ENCODE assay signal across 33 cellular contexts in the genomic region with DNA sequence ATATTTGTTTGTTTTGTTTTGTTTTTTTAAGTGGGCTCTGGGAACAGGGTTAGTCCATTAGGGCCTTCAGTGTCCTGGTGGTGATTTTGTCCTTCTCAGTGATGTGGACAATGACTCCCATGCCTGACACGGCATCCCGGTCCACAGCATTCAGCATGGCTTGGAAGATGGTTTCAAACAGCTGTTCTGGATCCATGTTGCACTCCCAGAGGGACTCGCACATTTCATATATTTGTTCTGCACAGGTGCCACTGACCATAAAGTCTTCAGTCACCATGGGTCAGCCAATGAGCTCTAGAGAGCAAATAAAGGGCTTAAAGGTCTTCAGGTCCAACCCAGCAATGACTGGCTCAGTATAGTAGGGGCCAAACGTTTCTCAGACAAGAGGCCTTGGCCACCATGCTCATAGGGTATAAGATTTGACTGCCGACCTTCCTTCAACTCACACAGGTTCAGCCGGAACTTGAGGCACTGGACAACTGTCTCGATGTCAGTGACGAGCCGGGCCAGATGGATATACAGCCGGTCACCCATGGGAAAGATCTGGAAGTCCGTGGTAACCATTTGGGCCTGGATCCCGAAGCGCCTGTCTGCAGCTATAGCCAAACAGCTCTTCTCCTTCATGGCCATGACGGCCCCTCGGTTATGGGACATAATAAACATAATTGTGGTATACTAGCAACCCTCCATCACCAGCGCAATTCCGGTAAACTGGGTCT. TPM values are rescaled to one million over a fixed set of nuclear protein-coding genes. Genes with fewer than 3 reads are reported as not detected.
"Had no signal": no experiment of that assay in that cellular context is flagged by ENCODE, and none has a peak within 500 bp of the region (broad histone marks: within the 10 kb centered on the region; RNA-seq: fewer than 3 reads in every experiment).

No MANE protein-coding gene starts in this region.

- H2AFZ ChIP-seq: hepatocyte had no signal

- H3K4me2 ChIP-seq: hepatocyte had no signal

- H3K36me3 ChIP-seq: left lung, lower lobe of right lung, ovary, right atrium auricular region, right lobe of liver, stomach, thyroid gland, transverse colon, upper lobe of left lung, vagina had no signal

- ATAC-seq: left lung; lower lobe of right lung; naive thymus-derived CD4-positive, alpha-beta T cell; natural killer cell treated with Interleukin-12 subunit alpha and Interleukin-12 subunit beta and Interleukin-15 and Interleukin-18, amount 100 ng/mL, for 72 hours; right lobe of liver; stimulated activated naive B cell treated with anti-CD40 and anti-IgM and Interleukin-4, amounts not matched to agents 10 μg/mL and 1 μg/mL and 100 μg/mL, for 72 hours; stimulated activated naive CD8-positive, alpha-beta T cell treated with anti-CD3 and anti-CD28 coated beads, Interleukin-15, Interleukin-2, amounts not matched to agents 100 U/mL and 50 U/mL, for 24 hours had no signal

- H3K9me3 ChIP-seq: left lung, lower lobe of right lung, ovary, right atrium auricular region, right lobe of liver, stomach, testis, thyroid gland, transverse colon, upper lobe of left lung, vagina had no signal

- DNase-seq: islet precursor cell; left lung; lower lobe of right lung; mammary epithelial cell; mesenchymal stem cell; naive thymus-derived CD4-positive, alpha-beta T cell; ovary; stimulated activated CD4-positive, alpha-beta T cell treated with anti-CD3 and anti-CD28 coated beads, Interleukin-12 subunit alpha, Interleukin-12 subunit beta, amount 100 ng/mL, for 4 hours; stimulated activated CD4-positive, alpha-beta T cell treated with anti-CD3 and anti-CD28 coated beads, Interleukin-15, amount 100 ng/mL, for 24 hours; stimulated activated CD4-positive, alpha-beta T cell treated with anti-CD3 and anti-CD28 coated beads, Interleukin-2, amount 100 ng/mL, for 24 hours; stimulated activated CD4-positive, alpha-beta T cell treated with anti-CD3 and anti-CD28 coated beads, Interleukin-4, amount 100 ng/mL, for 1 hour; stimulated activated naive B cell treated with anti-CD40 and anti-IgM and Interleukin-4, amounts not matched to agents 10 μg/mL and 1 μg/mL and 100 μg/mL, for 72 hours; stimulated activated naive CD8-positive, alpha-beta T cell treated with anti-CD3 and anti-CD28 coated beads, Interleukin-15, Interleukin-2, amounts not matched to agents 100 U/mL and 50 U/mL, for 24 hours; stomach; testis; thyroid gland; transverse colon had no signal

- H3K27me3 ChIP-seq: hepatocyte, left lung, ovary, right atrium auricular region, right lobe of liver, testis, thyroid gland, transverse colon, upper lobe of left lung, vagina had no signal

- H3K79me2 ChIP-seq: hepatocyte had no signal

- H3K27ac ChIP-seq: hepatocyte, left lung, lower lobe of right lung, ovary, right atrium auricular region, right lobe of liver, skin epidermis, stomach, testis, thyroid gland, transverse colon, upper lobe of left lung, vagina had no signal

- H3K4me1 ChIP-seq: thyroid gland, vagina had no signal

- H3K4me3 ChIP-seq: hepatocyte, left lung, lower lobe of right lung, ovary, right atrium auricular region, right lobe of liver, skin epidermis, stomach, testis, thyroid gland, transverse colon, upper lobe of left lung, vagina had no signal

RNA-seq across cellular contexts. Expression of a gene that starts 18.0 kb away (rescaled TPM):
- total RNA-seq: hepatocyte; kidney epithelial cell; left lung; liver; lower lobe of right lung; mammary epithelial cell; mucosa of gallbladder; naive thymus-derived CD4-positive, alpha-beta T cell; natural killer cell treated with Interleukin-12 subunit alpha and Interleukin-12 subunit beta and Interleukin-15 and Interleukin-18, amount 100 ng/mL, for 72 hours; omental fat pad; ovary; progenitor cell of endocrine pancreas; pulmonary artery endothelial cell; renal cortical epithelial cell; right atrium auricular region; right lobe of liver; stomach; testis; thyroid gland; transverse colon; upper lobe of left lung; urinary bladder; vagina had no signal
- polyA plus RNA-seq: hepatocyte; liver; mammary epithelial cell; naive thymus-derived CD4-positive, alpha-beta T cell; neural cell; ovary; stomach; urinary bladder had no signal

RNA-seq across cellular contexts. Expression of a gene that starts 53.0 kb away (rescaled TPM):
- polyA plus RNA-seq: naive thymus-derived CD4-positive, alpha-beta T cell had no signal
